ENCODE assay signal across 8 cellular contexts in genomic region chr4:150510176-150510875, GRCh38.
DNase-seq lines count a peak whose midpoint lies in the region; ATAC-seq and TF ChIP-seq lines count a peak whose summit lies in the region.

No MANE protein-coding gene starts in this region.

- CTCF ChIA-PET in activated CD8-positive, alpha-beta memory T cell treated with anti-CD3 and anti-CD28 coated beads, Interleukin-2, amount 10 ng/mL, durations not matched to agents 7 days and 5 days (lab: Charles Lee), result no interaction called here
- CTCF ChIA-PET in activated CD8-positive, alpha-beta T cell treated with anti-CD3 and anti-CD28 coated beads, Interleukin-2, amount 10 ng/mL, durations not matched to agents 7 days and 5 days (lab: Charles Lee), result no interaction called here

- POLR2A ChIA-PET in activated CD8-positive, alpha-beta T cell treated with anti-CD3 and anti-CD28 coated beads, Interleukin-2, amount 10 ng/mL, durations not matched to agents 7 days and 5 days (lab: Charles Lee), result no interaction called here

- peak overlapping the region; percentile 78 for H3K4me2 ChIP-seq in osteoblast (ENCODE audit: insufficient read depth, low read length)

- peaks cover 1% of the 10 kb centered on the region for H3K9me3 Mint-ChIP-seq in activated CD8-positive, alpha-beta memory T cell treated with anti-CD3 and anti-CD28 coated beads, Interleukin-2, amount 10 ng/mL, durations not matched to agents 7 days and 5 days (ENCODE audit: low read depth)
- no peaks in the 10 kb centered on the region for H3K9me3 Mint-ChIP-seq in activated CD8-positive, alpha-beta T cell treated with anti-CD3 and anti-CD28 coated beads, Interleukin-2, amount 10 ng/mL, durations not matched to agents 7 days and 5 days (ENCODE audit: insufficient read depth)

- no peak overlapping the region for H3K4me3 Mint-ChIP-seq in activated CD8-positive, alpha-beta memory T cell treated with anti-CD3 and anti-CD28 coated beads, Interleukin-2, amount 10 ng/mL, durations not matched to agents 7 days and 5 days
- H3K4me3 Mint-ChIP-seq in activated CD8-positive, alpha-beta T cell treated with anti-CD3 and anti-CD28 coated beads, Interleukin-2, amount 10 ng/mL, durations not matched to agents 7 days and 5 days, result no peak overlapping the region

- H3K36me3 Mint-ChIP-seq in activated CD8-positive, alpha-beta memory T cell treated with anti-CD3 and anti-CD28 coated beads, Interleukin-2, amount 10 ng/mL, durations not matched to agents 7 days and 5 days, result peaks cover 12% of the 10 kb centered on the region
- peaks cover 3% of the 10 kb centered on the region for H3K36me3 Mint-ChIP-seq in activated CD8-positive, alpha-beta T cell treated with anti-CD3 and anti-CD28 coated beads, Interleukin-2, amount 10 ng/mL, durations not matched to agents 7 days and 5 days (ENCODE audit: low read depth)

- peak overlapping the region; percentile 45 for H3K4me3 ChIP-seq in fibroblast of the aortic adventitia (ENCODE audit: low read depth, low read length)
- peak overlapping the region; percentile 63 for H3K4me3 ChIP-seq in osteoblast (ENCODE audit: insufficient read depth, low read length)
- no peak overlapping the region for H3K4me3 ChIP-seq in lower lobe of right lung

- DNase-seq in EL (peak; percentile 65), fibroblast of the aortic adventitia (ENCODE audit: low read depth) (peak; percentile 91), osteoblast (ENCODE audit: insufficient read length, low spot score, missing footprints) (peak; percentile 52), T-helper 1 cell (no peak), lower lobe of right lung (no peak)
- DNase-seq in activated CD8-positive, alpha-beta memory T cell treated with anti-CD3 and anti-CD28 coated beads, Interleukin-2, amount 10 ng/mL, durations not matched to agents 7 days and 5 days, result no peak
- DNase-seq in activated CD8-positive, alpha-beta T cell treated with anti-CD3 and anti-CD28 coated beads, Interleukin-2, amount 10 ng/mL, durations not matched to agents 7 days and 5 days, result no peak

- ATAC-seq in SK-N-SH treated with all-trans-retinoic acid at 6 μM for 48 hours (peak; percentile 79), lower lobe of right lung (no peak)
- ATAC-seq in activated CD8-positive, alpha-beta memory T cell treated with anti-CD3 and anti-CD28 coated beads, Interleukin-2, amount 10 ng/mL, durations not matched to agents 7 days and 5 days, result no peak
- no peak for ATAC-seq in activated CD8-positive, alpha-beta T cell treated with anti-CD3 and anti-CD28 coated beads, Interleukin-2, amount 10 ng/mL, durations not matched to agents 7 days and 5 days

- peaks cover 6% of the 10 kb centered on the region for H3K4me1 ChIP-seq in osteoblast (ENCODE audit: insufficient read depth, low read length)
- H3K4me1 ChIP-seq in lower lobe of right lung, result no peaks in the 10 kb centered on the region

- peak overlapping the region; percentile 86 for H2AFZ ChIP-seq in osteoblast (ENCODE audit: low read length)

- H3K27ac ChIP-seq in osteoblast (ENCODE audit: low read depth, low read length), result peak overlapping the region; percentile 97
- no peak overlapping the region for H3K27ac ChIP-seq in lower lobe of right lung

- peaks cover 6% of the 10 kb centered on the region for H3K79me2 ChIP-seq in osteoblast (ENCODE audit: insufficient read depth, low read length)

- H4K20me1 ChIP-seq in osteoblast (ENCODE audit: insufficient read depth, low read length), result no peaks in the 10 kb centered on the region

- intact Hi-C loops in lower lobe of right lung (cut with DNase I), result no loop called here

- no peaks in the 10 kb centered on the region for H3K27me3 Mint-ChIP-seq in activated CD8-positive, alpha-beta memory T cell treated with anti-CD3 and anti-CD28 coated beads, Interleukin-2, amount 10 ng/mL, durations not matched to agents 7 days and 5 days
- no peaks in the 10 kb centered on the region for H3K27me3 Mint-ChIP-seq in activated CD8-positive, alpha-beta T cell treated with anti-CD3 and anti-CD28 coated beads, Interleukin-2, amount 10 ng/mL, durations not matched to agents 7 days and 5 days (ENCODE audit: low read depth)

- no peaks in the 10 kb centered on the region for H3K4me1 Mint-ChIP-seq in activated CD8-positive, alpha-beta memory T cell treated with anti-CD3 and anti-CD28 coated beads, Interleukin-2, amount 10 ng/mL, durations not matched to agents 7 days and 5 days
- no peaks in the 10 kb centered on the region for H3K4me1 Mint-ChIP-seq in activated CD8-positive, alpha-beta T cell treated with anti-CD3 and anti-CD28 coated beads, Interleukin-2, amount 10 ng/mL, durations not matched to agents 7 days and 5 days (ENCODE audit: low read depth)

- H3K27me3 ChIP-seq in osteoblast (ENCODE audit: insufficient read depth, low read length) (no peaks in the 10 kb centered on the region), lower lobe of right lung (ENCODE audit: low read depth) (no peaks in the 10 kb centered on the region)

- no peaks in the 10 kb centered on the region for H3K36me3 ChIP-seq in osteoblast (ENCODE audit: insufficient read depth, low read length)
- H3K36me3 ChIP-seq in lower lobe of right lung, result no peaks in the 10 kb centered on the region

- TF ChIP-seq CTCF in fibroblast of the aortic adventitia (IDR thresholded peaks at IDR 0.05; ENCODE audit: insufficient read depth, low read length), result no peak
- TF ChIP-seq CTCF in osteoblast (IDR thresholded peaks at IDR 0.05; ENCODE audit: extremely low read depth, low read depth, low read length), result no peak
- no peak for TF ChIP-seq CTCF in lower lobe of right lung (IDR thresholded peaks at IDR 0.05)

- H3K27ac Mint-ChIP-seq in activated CD8-positive, alpha-beta memory T cell treated with anti-CD3 and anti-CD28 coated beads, Interleukin-2, amount 10 ng/mL, durations not matched to agents 7 days and 5 days, result no peak overlapping the region
- no peak overlapping the region for H3K27ac Mint-ChIP-seq in activated CD8-positive, alpha-beta T cell treated with anti-CD3 and anti-CD28 coated beads, Interleukin-2, amount 10 ng/mL, durations not matched to agents 7 days and 5 days

- H3K9me3 ChIP-seq in osteoblast (ENCODE audit: low read depth, low read length), result no peaks in the 10 kb centered on the region
- no peaks in the 10 kb centered on the region for H3K9me3 ChIP-seq in lower lobe of right lung

TF ChIP-seq in SK-N-SH treated with all-trans-retinoic acid at 6 μM for 48 hours, 23 proteins besides CTCF, POLR2A, EP300 and RAD21:
- TF ChIP-seq BACH2 (CRISPR knock-in tag; IDR thresholded peaks at IDR 0.05; ENCODE audit: borderline replicate concordance) (no peak), TSHZ2 (CRISPR knock-in tag; IDR thresholded peaks at IDR 0.05) (no peak), SNAI2 (CRISPR knock-in tag; IDR thresholded peaks at IDR 0.05) (no peak), ARNTL (CRISPR knock-in tag; IDR thresholded peaks at IDR 0.05; ENCODE audit: borderline replicate concordance, low read depth) (no peak), CSRNP3 (CRISPR knock-in tag; IDR thresholded peaks at IDR 0.05) (no peak), ISL1 (CRISPR knock-in tag; IDR thresholded peaks at IDR 0.05) (no peak)

Comparison
In these comparisons a context has a peak if more than half of its experiments do, and no peak if none do; other contexts are left out.
1. DNase-seq: peak in EL (single experiment), fibroblast of the aortic adventitia (single experiment) and osteoblast (single experiment); none in T-helper 1 cell (0 of 5), activated CD8-positive, alpha-beta memory T cell treated with anti-CD3 and anti-CD28 coated beads, Interleukin-2, amount 10 ng/mL, durations not matched to agents 7 days and 5 days (single experiment), lower lobe of right lung (single experiment) and activated CD8-positive, alpha-beta T cell treated with anti-CD3 and anti-CD28 coated beads, Interleukin-2, amount 10 ng/mL, durations not matched to agents 7 days and 5 days (single experiment).